Comparison of ENCODE assay signal across 16 cellular contexts in genomic region chr9:133005221-133005760, GRCh38. TPM values are rescaled to one million over a fixed set of nuclear protein-coding genes. Genes with fewer than 3 reads are reported as not detected.
DNase-seq lines count a peak whose midpoint lies in the region; ATAC-seq lines count a peak whose summit lies in the region.
"Had no signal": no experiment of that assay in that cellular context is flagged by ENCODE, and none has a peak within 500 bp of the region (broad histone marks: within the 10 kb centered on the region; RNA-seq: fewer than 3 reads in every experiment).

No MANE protein-coding gene starts in this region.

- no peak for ATAC-seq in stimulated activated naive CD8-positive, alpha-beta T cell treated with anti-CD3 and anti-CD28 coated beads, Interleukin-15, Interleukin-2, amounts not matched to agents 100 U/mL and 50 U/mL, for 24 hours
- ATAC-seq: A549, GM12878 had no signal

- peak; percentile 56 for DNase-seq in myocyte (ENCODE audit: low read depth)
- no peak for DNase-seq in hypothalamus (lab: John Stamatoyannopoulos, UW)
- no peak for DNase-seq in stimulated activated naive CD8-positive, alpha-beta T cell treated with anti-CD3 and anti-CD28 coated beads, Interleukin-15, Interleukin-2, amounts not matched to agents 100 U/mL and 50 U/mL, for 24 hours
- DNase-seq in NCI-H69 (lab: John Stamatoyannopoulos, UW) = no peak
- no peak for DNase-seq in amygdala (lab: John Stamatoyannopoulos, UW)
- DNase-seq: BE2C, Calu3, DMS 273 treated with DMSO at 0.1 percent for 48 hours, H9 had no signal

- H3K27ac Mint-ChIP-seq in dendritic cell treated with granulocyte-macrophage colony-stimulating factor and Interleukin-4, amounts not matched to agents 40 ng/mL and 50 ng/mL, for 4 days = peak overlapping the region; percentile 73
- H3K27ac Mint-ChIP-seq: GM23338, H9, IgD-negative memory B cell had no signal

- H3K4me3 Mint-ChIP-seq in dendritic cell treated with granulocyte-macrophage colony-stimulating factor and Interleukin-4, amounts not matched to agents 40 ng/mL and 50 ng/mL, for 4 days = no peak overlapping the region
- H3K4me3 Mint-ChIP-seq: GM23338, H9, IgD-negative memory B cell had no signal

- no peaks in the 10 kb centered on the region for H3K36me3 Mint-ChIP-seq in dendritic cell treated with granulocyte-macrophage colony-stimulating factor and Interleukin-4, amounts not matched to agents 40 ng/mL and 50 ng/mL, for 4 days (ENCODE audit: low read depth)
- H3K36me3 Mint-ChIP-seq: IgD-negative memory B cell had no signal

- intact Hi-C loops in dendritic cell treated with granulocyte-macrophage colony-stimulating factor and Interleukin-4, amounts not matched to agents 40 ng/mL and 50 ng/mL, for 4 days (cut with micrococcal nuclease) = no loop called here

- H3K4me1 Mint-ChIP-seq in dendritic cell treated with granulocyte-macrophage colony-stimulating factor and Interleukin-4, amounts not matched to agents 40 ng/mL and 50 ng/mL, for 4 days (ENCODE audit: low read depth) = peaks cover 56% of the 10 kb centered on the region
- H3K4me1 Mint-ChIP-seq: IgD-negative memory B cell had no signal

- H3K27ac ChIP-seq in KOPT-K1 (ENCODE audit: low read depth, low read length, poor library complexity, severe bottlenecking) = peak overlapping the region; percentile 54
- H3K27ac ChIP-seq: A549 had no signal

- H3K9me3 ChIP-seq in KOPT-K1 (ENCODE audit: insufficient read depth, low read length, poor library complexity, severe bottlenecking) = no peaks in the 10 kb centered on the region
- H3K9me3 ChIP-seq: BE2C had no signal

- peaks cover 46% of the 10 kb centered on the region for H3K27me3 Mint-ChIP-seq in dendritic cell treated with granulocyte-macrophage colony-stimulating factor and Interleukin-4, amounts not matched to agents 40 ng/mL and 50 ng/mL, for 4 days

- no peaks in the 10 kb centered on the region for H3K36me3 ChIP-seq in KOPT-K1 (ENCODE audit: insufficient read depth, low read length)
- H3K36me3 ChIP-seq: BE2C had no signal

- H3K9me3 Mint-ChIP-seq in dendritic cell treated with granulocyte-macrophage colony-stimulating factor and Interleukin-4, amounts not matched to agents 40 ng/mL and 50 ng/mL, for 4 days = peaks cover 9% of the 10 kb centered on the region
- H3K9me3 Mint-ChIP-seq: GM23338 had no signal

RNA-seq across cellular contexts. Expression of gene GTF3C5, which starts 25.5 kb away (rescaled TPM):
- total RNA-seq in myocyte = 50.6 and 59.6 TPM in 2 replicates
- polyA plus RNA-seq in myocyte (2012) = 33.5 TPM

RNA-seq across cellular contexts. Expression of gene GFI1B, which starts 26.8 kb away (rescaled TPM):
- 0.10 TPM in 1 of 2 replicates, not detected in the other for total RNA-seq in myocyte
- not detected for polyA plus RNA-seq in myocyte (2012)
- total RNA-seq: Calu3, GM12878, H9, HT1080 had no signal
- polyA plus RNA-seq: GM23338 had no signal

RNA-seq across cellular contexts. Expression of gene CEL, which starts 56.5 kb away (rescaled TPM):
- 0.67 and 0.73 TPM in 2 replicates for total RNA-seq in myocyte
- polyA plus RNA-seq in myocyte (2012) = 0.59 TPM
- polyA plus RNA-seq: IgD-negative memory B cell had no signal
